ENCODE assay signal across 36 cellular contexts in the genomic region with DNA sequence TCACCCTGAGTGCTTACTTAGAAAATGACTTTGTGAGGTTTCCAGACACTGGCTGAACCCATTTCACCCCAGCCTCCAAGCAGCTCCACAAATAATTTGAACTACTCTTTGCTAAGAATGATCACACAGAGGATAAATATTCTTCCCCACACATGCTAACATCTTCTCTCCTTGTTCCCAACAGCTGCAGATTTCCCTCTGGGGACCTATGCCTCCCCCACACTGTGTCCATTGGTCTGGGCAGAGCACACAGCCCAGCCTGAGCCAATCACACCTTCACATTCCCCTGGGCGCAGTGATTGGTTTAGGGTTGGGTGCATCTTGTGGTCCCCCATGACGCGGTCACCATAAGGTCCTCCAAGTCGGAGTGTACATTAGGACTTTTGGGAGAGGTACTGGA. TPM values are rescaled to one million over a fixed set of nuclear protein-coding genes. Genes with fewer than 3 reads are reported as not detected.
"Had no signal": no experiment of that assay in that cellular context is flagged by ENCODE, and none has a peak within 500 bp of the region (broad histone marks: within the 10 kb centered on the region; RNA-seq: fewer than 3 reads in every experiment).

No MANE protein-coding gene starts in this region.

- H3K4me1 Mint-ChIP-seq: central memory CD8-positive, alpha-beta T cell had no signal

- H3K4me3 ChIP-seq: adrenal gland, ascending aorta, breast epithelium, cardiac muscle cell, coronary artery, dorsolateral prefrontal cortex, gastrocnemius medialis had no signal

- H3K9me3 ChIP-seq: adrenal gland, ascending aorta, breast epithelium, gastrocnemius medialis had no signal

- H3K36me3 ChIP-seq: adrenal gland, ascending aorta, breast epithelium, cardiac muscle cell, gastrocnemius medialis, WERI-Rb-1 had no signal

- H3K9me3 Mint-ChIP-seq: activated B cell treated with CpG ODN at 0.5 μM for 24 hours; activated CD8-positive, alpha-beta T cell treated with anti-CD3 and anti-CD28 coated beads for 36 hours; activated naive CD4-positive, alpha-beta T cell treated with anti-CD3 and anti-CD28 coated beads for 36 hours; activated naive CD4-positive, alpha-beta T cell treated with anti-CD3 and anti-CD28 coated beads, Interleukin-2, amount 50 U/mL, for 24 hours; activated naive CD8-positive, alpha-beta T cell treated with anti-CD3 and anti-CD28 coated beads for 36 hours; activated naive CD8-positive, alpha-beta T cell treated with anti-CD3 and anti-CD28 coated beads, Interleukin-2, amount 50 U/mL, for 24 hours; activated T-cell treated with anti-CD3 and anti-CD28 coated beads, Interleukin-2, amount 50 U/mL, for 4 hours; activated T-helper 1 cell treated with anti-CD3 and anti-CD28 coated beads, Interleukin-12 subunit alpha, Interleukin-12 subunit beta, Interleukin-2, Interleukin-4 antibody, amounts not matched to agents 30 ng/mL and 10 ng/mL and 1 ng/mL, durations not matched to agents 14 hours and 24 hours and 36 hours; activated T-helper 2 cell treated with anti-CD3 and anti-CD28 coated beads, Interferon-gamma antibody, Interleukin-2, Interleukin-4, amounts not matched to agents 10 μg/mL and 5 μg/mL and 100 μg/mL, durations not matched to agents 14 hours and 24 hours and 36 hours; brain; central memory CD8-positive, alpha-beta T cell; dendritic cell treated with granulocyte-macrophage colony-stimulating factor and Interleukin-4, amounts not matched to agents 40 ng/mL and 50 ng/mL, for 4 days; T-cell; T-helper 1 cell treated with Interleukin-12 subunit alpha and Interleukin-12 subunit beta and Interleukin-4 antibody, amounts not matched to agents 30 μg/mL and 1 μg/mL, for 36 hours; T-helper 2 cell treated with Interferon-gamma antibody and Interleukin-4, amounts not matched to agents 5 μg/mL and 100 μg/mL, for 36 hours had no signal

- H3K27me3 Mint-ChIP-seq: activated CD8-positive, alpha-beta T cell treated with anti-CD3 and anti-CD28 coated beads for 36 hours; activated naive CD4-positive, alpha-beta T cell treated with anti-CD3 and anti-CD28 coated beads, Interleukin-2, amount 50 U/mL, for 24 hours; activated naive CD8-positive, alpha-beta T cell treated with anti-CD3 and anti-CD28 coated beads for 36 hours; T-cell had no signal

- H3K36me3 Mint-ChIP-seq: activated naive CD4-positive, alpha-beta T cell treated with anti-CD3 and anti-CD28 coated beads, Interleukin-2, amount 50 U/mL, for 24 hours; activated naive CD8-positive, alpha-beta T cell treated with anti-CD3 and anti-CD28 coated beads for 36 hours; brain; T-cell had no signal

- DNase-seq: activated B cell treated with CpG ODN at 0.5 μM for 24 hours; activated CD4-positive, alpha-beta T cell treated with anti-CD3 and anti-CD28 coated beads for 48 hours; activated CD4-positive, alpha-beta T cell treated with anti-CD3 and anti-CD28 coated beads, Interleukin-2, amount 50 U/mL, for 1 hour; activated CD4-positive, alpha-beta T cell treated with anti-CD3 and anti-CD28 coated beads, Interleukin-2, amount 50 U/mL, for 48 hours; activated CD8-positive, alpha-beta memory T cell treated with anti-CD3 and anti-CD28 coated beads for 24 hours; activated CD8-positive, alpha-beta T cell treated with anti-CD3 and anti-CD28 coated beads for 36 hours; activated effector memory CD4-positive, alpha-beta T cell treated with anti-CD3 and anti-CD28 coated beads, Interleukin-2, amount 50 U/mL, for 16 hours; activated naive CD4-positive, alpha-beta T cell treated with anti-CD3 and anti-CD28 coated beads for 36 hours; activated naive CD8-positive, alpha-beta T cell treated with anti-CD3 and anti-CD28 coated beads for 36 hours; activated naive CD8-positive, alpha-beta T cell treated with anti-CD3 and anti-CD28 coated beads, Interleukin-2, amount 50 U/mL, for 24 hours; activated T-cell treated with anti-CD3 and anti-CD28 coated beads, Interleukin-2, amount 50 U/mL, for 4 hours; adrenal gland; dorsolateral prefrontal cortex; effector memory CD4-positive, alpha-beta T cell; foreskin keratinocyte; gastrocnemius medialis; glutamatergic neuron; SW 1271; T-cell; T1000; WERI-Rb-1 had no signal

- ATAC-seq: activated CD4-positive, CD25-positive, alpha-beta regulatory T cell treated with anti-CD3 and anti-CD28 coated beads, Interleukin-2, amount 50 U/mL, for 24 hours; activated CD8-positive, alpha-beta T cell treated with anti-CD3 and anti-CD28 coated beads for 36 hours; activated naive CD8-positive, alpha-beta T cell treated with anti-CD3 and anti-CD28 coated beads, Interleukin-2, amount 50 U/mL, for 24 hours; activated T-cell treated with anti-CD3 and anti-CD28 coated beads, Interleukin-2, amount 50 U/mL, for 4 hours; foreskin keratinocyte; gastrocnemius medialis; T-cell had no signal

- H3K4me1 ChIP-seq: ascending aorta, breast epithelium, gastrocnemius medialis had no signal

- H3K27me3 ChIP-seq: adrenal gland, ascending aorta, breast epithelium, cardiac muscle cell, dorsolateral prefrontal cortex, gastrocnemius medialis had no signal

- H3K27ac Mint-ChIP-seq: activated B cell treated with CpG ODN at 0.5 μM for 24 hours; activated CD8-positive, alpha-beta T cell treated with anti-CD3 and anti-CD28 coated beads for 36 hours; activated naive CD4-positive, alpha-beta T cell treated with anti-CD3 and anti-CD28 coated beads for 36 hours; activated naive CD4-positive, alpha-beta T cell treated with anti-CD3 and anti-CD28 coated beads, Interleukin-2, amount 50 U/mL, for 24 hours; activated naive CD8-positive, alpha-beta T cell treated with anti-CD3 and anti-CD28 coated beads for 36 hours; activated naive CD8-positive, alpha-beta T cell treated with anti-CD3 and anti-CD28 coated beads, Interleukin-2, amount 50 U/mL, for 24 hours; activated T-helper 1 cell treated with anti-CD3 and anti-CD28 coated beads, Interleukin-12 subunit alpha, Interleukin-12 subunit beta, Interleukin-2, Interleukin-4 antibody, amounts not matched to agents 30 ng/mL and 10 ng/mL and 1 ng/mL, durations not matched to agents 14 hours and 24 hours and 36 hours; activated T-helper 2 cell treated with anti-CD3 and anti-CD28 coated beads, Interferon-gamma antibody, Interleukin-2, Interleukin-4, amounts not matched to agents 10 μg/mL and 5 μg/mL and 100 μg/mL, durations not matched to agents 14 hours and 24 hours and 36 hours; brain; dendritic cell treated with granulocyte-macrophage colony-stimulating factor and Interleukin-4, amounts not matched to agents 40 ng/mL and 50 ng/mL, for 4 days; endodermal cell; T-cell; T-helper 1 cell treated with Interleukin-12 subunit alpha and Interleukin-12 subunit beta and Interleukin-4 antibody, amounts not matched to agents 30 μg/mL and 1 μg/mL, for 36 hours; T-helper 2 cell treated with Interferon-gamma antibody and Interleukin-4, amounts not matched to agents 5 μg/mL and 100 μg/mL, for 36 hours had no signal

- H3K27ac ChIP-seq: adrenal gland, ascending aorta, breast epithelium, cardiac muscle cell, coronary artery, dorsolateral prefrontal cortex, foreskin keratinocyte, gastrocnemius medialis, WERI-Rb-1 had no signal

- H3K4me3 Mint-ChIP-seq: activated B cell treated with CpG ODN at 0.5 μM for 24 hours; activated CD8-positive, alpha-beta T cell treated with anti-CD3 and anti-CD28 coated beads for 36 hours; activated naive CD4-positive, alpha-beta T cell treated with anti-CD3 and anti-CD28 coated beads for 36 hours; activated naive CD4-positive, alpha-beta T cell treated with anti-CD3 and anti-CD28 coated beads, Interleukin-2, amount 50 U/mL, for 24 hours; activated naive CD8-positive, alpha-beta T cell treated with anti-CD3 and anti-CD28 coated beads for 36 hours; activated naive CD8-positive, alpha-beta T cell treated with anti-CD3 and anti-CD28 coated beads, Interleukin-2, amount 50 U/mL, for 24 hours; activated T-cell treated with anti-CD3 and anti-CD28 coated beads, Interleukin-2, amount 50 U/mL, for 4 hours; activated T-helper 1 cell treated with anti-CD3 and anti-CD28 coated beads, Interleukin-12 subunit alpha, Interleukin-12 subunit beta, Interleukin-2, Interleukin-4 antibody, amounts not matched to agents 30 ng/mL and 10 ng/mL and 1 ng/mL, durations not matched to agents 14 hours and 24 hours and 36 hours; brain; central memory CD8-positive, alpha-beta T cell; dendritic cell treated with granulocyte-macrophage colony-stimulating factor and Interleukin-4, amounts not matched to agents 40 ng/mL and 50 ng/mL, for 4 days; endodermal cell; T-cell; T-helper 1 cell treated with Interleukin-12 subunit alpha and Interleukin-12 subunit beta and Interleukin-4 antibody, amounts not matched to agents 30 μg/mL and 1 μg/mL, for 36 hours; T-helper 2 cell treated with Interferon-gamma antibody and Interleukin-4, amounts not matched to agents 5 μg/mL and 100 μg/mL, for 36 hours had no signal

RNA-seq across cellular contexts. Expression of a gene that starts 6.9 kb away (rescaled TPM):
- total RNA-seq: activated B cell treated with CpG ODN at 0.5 μM for 24 hours; activated CD8-positive, alpha-beta T cell treated with anti-CD3 and anti-CD28 coated beads for 36 hours; activated naive CD4-positive, alpha-beta T cell treated with anti-CD3 and anti-CD28 coated beads for 36 hours; activated naive CD8-positive, alpha-beta T cell treated with anti-CD3 and anti-CD28 coated beads for 36 hours; activated T-cell treated with anti-CD3 and anti-CD28 coated beads, Interleukin-2, amount 50 U/mL, for 4 hours; activated T-helper 1 cell treated with anti-CD3 and anti-CD28 coated beads, Interleukin-12 subunit alpha, Interleukin-12 subunit beta, Interleukin-2, Interleukin-4 antibody, amounts not matched to agents 30 ng/mL and 10 ng/mL and 1 ng/mL, durations not matched to agents 14 hours and 24 hours and 36 hours; activated T-helper 2 cell treated with anti-CD3 and anti-CD28 coated beads, Interferon-gamma antibody, Interleukin-2, Interleukin-4, amounts not matched to agents 10 μg/mL and 5 μg/mL and 100 μg/mL, durations not matched to agents 14 hours and 24 hours and 36 hours; adrenal gland; ascending aorta; breast epithelium; endodermal cell; epithelial cell of proximal tubule; T-cell had no signal
- polyA plus RNA-seq: adrenal gland had no signal
